Comparison of ENCODE assay signal across 9 cellular contexts in the genomic region with DNA sequence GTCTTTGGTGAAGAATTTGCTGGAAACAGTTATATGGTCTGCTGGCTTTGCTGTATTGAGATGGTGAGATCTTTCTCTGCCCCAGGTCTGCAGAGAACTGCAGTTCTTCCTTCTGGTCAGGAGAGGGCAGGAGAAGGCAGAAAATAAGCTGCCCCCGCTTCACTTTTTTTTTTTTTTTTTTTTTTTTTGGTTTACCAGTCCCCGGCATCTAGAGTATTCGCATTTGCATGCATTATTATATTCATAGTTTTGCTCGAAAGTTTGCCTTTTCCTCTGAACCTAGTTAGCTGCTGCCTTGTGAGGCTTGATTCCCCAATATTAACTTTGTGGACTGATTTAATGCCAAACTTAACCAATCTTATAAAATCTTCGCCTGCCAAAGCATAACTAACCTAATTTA. TPM values are rescaled to one million over a fixed set of nuclear protein-coding genes. Genes with fewer than 3 reads are reported as not detected.
DNase-seq lines count a peak whose midpoint lies in the region; ATAC-seq, FAIRE-seq and TF ChIP-seq lines count a peak whose summit lies in the region.
"Had no signal": no experiment of that assay in that cellular context is flagged by ENCODE, and none has a peak within 500 bp of the region (broad histone marks: within the 10 kb centered on the region; RNA-seq: fewer than 3 reads in every experiment).

No MANE protein-coding gene starts in this region.

- H3K4me1 ChIP-seq in IMR-90 (ENCODE audit: control insufficient read depth, insufficient read depth, low read length): no peaks in the 10 kb centered on the region
- peaks cover 5% of the 10 kb centered on the region for H3K4me1 ChIP-seq in OCI-LY7 (ENCODE audit: insufficient read depth, low read length, poor library complexity, severe bottlenecking)
- H3K4me1 ChIP-seq in keratinocyte (ENCODE audit: control insufficient read depth, extremely low read depth, insufficient read depth, low read length): no peaks in the 10 kb centered on the region

- H3K36me3 ChIP-seq in IMR-90 (ENCODE audit: control insufficient read depth, insufficient read depth, low read length) (no peaks in the 10 kb centered on the region), OCI-LY7 (ENCODE audit: insufficient read depth, low read length) (no peaks in the 10 kb centered on the region), keratinocyte (ENCODE audit: control insufficient read depth in 2 of 2, extremely low read depth in 1 of 2, insufficient read depth in 2 of 2, low read length in 2 of 2) (no peaks in the 10 kb centered on the region)

- BruUV-seq in IMR-90 (replicated peaks; lab: Mats Ljungman, UMichigan): no TSS peak
- BruUV-seq in OCI-LY7 (replicated peaks; lab: Mats Ljungman, UMichigan): no TSS peak

- dilution Hi-C loops in IMR-90 (cut with HindIII; ENCODE audit: low sequenced_read_pairs, unreplicated experiment) (no loop called here), keratinocyte (cut with MboI; ENCODE audit: extremely low pct_ligation_motif_present, low sequenced_read_pairs) (no loop called here)

- no peak for FAIRE-seq in keratinocyte (lab: Jason Lieb, UNC)
- FAIRE-seq: colon had no signal

- H2BK5ac ChIP-seq in IMR-90 (ENCODE audit: low read depth, low read length, poor library complexity, severe bottlenecking): no peak overlapping the region

- peaks cover 32% of the 10 kb centered on the region for H3K27me3 ChIP-seq in IMR-90 (ENCODE audit: control insufficient read depth, insufficient read depth, low read length)
- no peaks in the 10 kb centered on the region for H3K27me3 ChIP-seq in keratinocyte (ENCODE audit: control insufficient read depth, extremely low read depth, insufficient read depth, low read length)

- H4K20me1 ChIP-seq in IMR-90 (ENCODE audit: insufficient read depth, low read length): no peaks in the 10 kb centered on the region
- no peaks in the 10 kb centered on the region for H4K20me1 ChIP-seq in OCI-LY7 (ENCODE audit: insufficient read depth, low read length)
- H4K20me1 ChIP-seq in keratinocyte (ENCODE audit: control insufficient read depth, extremely low read depth, insufficient read depth, low read length): no peaks in the 10 kb centered on the region

- no peak overlapping the region for H3K23ac ChIP-seq in IMR-90 (ENCODE audit: low read depth, low read length)

- no peak overlapping the region for H3K4me3 ChIP-seq in IMR-90 (ENCODE audit: insufficient read depth, low read depth, low read length)
- H3K4me3 ChIP-seq in OCI-LY7 (ENCODE audit: low read depth, low read length, poor library complexity, severe bottlenecking): no peak overlapping the region
- H3K4me3 ChIP-seq in keratinocyte (ENCODE audit: control insufficient read depth in 2 of 3, extremely low read depth in 1 of 3, insufficient read depth in 2 of 3, low read depth in 1 of 3, low read length in 3 of 3): no peak overlapping the region

- WGBS in IMR-90 (ENCODE audit: extremely low coverage in 2 of 2, insufficient read length in 1 of 2), 2 experiments: no CpG with 5 or more reads among the region's 5 CpGs

- no peak overlapping the region for H3K27ac Mint-ChIP-seq in activated CD4-positive, alpha-beta T cell treated with anti-CD3 and anti-CD28 coated beads for 36 hours
- peak overlapping the region in 1 of 5 experiments; percentile 59 for H3K27ac Mint-ChIP-seq in brain

- no peak overlapping the region for H3K27ac ChIP-seq in IMR-90 (ENCODE audit: insufficient read depth, low read length)
- no peak overlapping the region for H3K27ac ChIP-seq in OCI-LY7 (ENCODE audit: low read depth, low read length, poor library complexity, severe bottlenecking)
- no peak overlapping the region for H3K27ac ChIP-seq in keratinocyte (ENCODE audit: control insufficient read depth, insufficient read depth, low read length)

- no peak overlapping the region for H3K14ac ChIP-seq in IMR-90 (replicated peaks; ENCODE audit: low read depth, low read length)

- H2AFZ ChIP-seq in IMR-90 (replicated peaks; ENCODE audit: low read length, poor library complexity): no peak overlapping the region
- H2AFZ ChIP-seq in OCI-LY7 (ENCODE audit: low read length): no peak overlapping the region
- H2AFZ ChIP-seq in keratinocyte (ENCODE audit: control insufficient read depth, low read length): no peak overlapping the region

- H3K9me1 ChIP-seq in IMR-90 (ENCODE audit: insufficient read depth, low read length) (no peaks in the 10 kb centered on the region), keratinocyte (ENCODE audit: control insufficient read depth, extremely low read depth, insufficient read depth, low read length) (no peaks in the 10 kb centered on the region)

- DNase-seq in activated CD4-positive, alpha-beta T cell treated with anti-CD3 and anti-CD28 coated beads for 36 hours: peak; percentile 38
- DNase-seq in activated CD4-positive, alpha-beta T cell treated with anti-CD3 and anti-CD28 coated beads for 1 hour: no peak
- DNase-seq in IMR-90 (peak; percentile 55), OCI-LY7 (ENCODE audit: low spot score) (peak; percentile 72), keratinocyte (ENCODE audit: low read depth, low spot score) (no peak)
- DNase-seq in stimulated activated naive CD8-positive, alpha-beta T cell treated with anti-CD3 and anti-CD28 coated beads, Interleukin-15, Interleukin-2, amounts not matched to agents 100 U/mL and 50 U/mL, for 24 hours: peak; percentile 15

- 0 out of 2 replicates have a peak, but pooled peaks have one; percentile 21 for TF ChIP-seq POLR2A in IMR-90 (IDR thresholded peaks at IDR 0.05; ENCODE audit: low read depth, low read length)

- H2AK5ac ChIP-seq in IMR-90 (ENCODE audit: low read depth, low read length): no peak overlapping the region

- in situ Hi-C loops in IMR-90 (cut with MboI; ENCODE audit: low sequenced_read_pairs): loop anchor here (10.0 kb wide), 3 partner anchors 120 to 390 kb away; a partner anchor contains a TSS

- H3K79me2 ChIP-seq in OCI-LY7 (ENCODE audit: insufficient read depth, low read depth, low read length): no peaks in the 10 kb centered on the region
- H3K79me2 ChIP-seq in keratinocyte (ENCODE audit: control insufficient read depth, insufficient read depth, low read length): no peaks in the 10 kb centered on the region

- H4K91ac ChIP-seq in IMR-90 (ENCODE audit: insufficient read depth, low read depth, low read length): no peak overlapping the region

- no peak overlapping the region for H3K4me3 Mint-ChIP-seq in activated CD4-positive, alpha-beta T cell treated with anti-CD3 and anti-CD28 coated beads for 36 hours
- H3K4me3 Mint-ChIP-seq in brain: peak overlapping the region in 2 of 5 experiments; percentile 13 to 21

- intact Hi-C loops in activated CD4-positive, alpha-beta T cell treated with anti-CD3 and anti-CD28 coated beads for 36 hours (cut with DNase I, micrococcal nuclease): loop anchor here (1.0 to 10.0 kb wide), 6 partner anchors 122 to 647 kb away; a partner anchor contains a TSS
- intact Hi-C loops in IMR-90 (cut with micrococcal nuclease): loop anchor here (1.0 to 5.0 kb wide), 6 partner anchors 122 to 394 kb away; a partner anchor contains a TSS
- intact Hi-C loops in OCI-LY7 (cut with micrococcal nuclease; ENCODE audit: unreplicated experiment): loop anchor here (1.0 to 5.0 kb wide), 4 partner anchors 122 to 394 kb away; a partner anchor contains a TSS

- no peak overlapping the region for H2BK20ac ChIP-seq in IMR-90 (ENCODE audit: low read depth, low read length)

- no peak overlapping the region for H2BK120ac ChIP-seq in IMR-90 (ENCODE audit: low read depth, low read length)

- H3K27me3 Mint-ChIP-seq in activated CD4-positive, alpha-beta T cell treated with anti-CD3 and anti-CD28 coated beads for 36 hours: peaks cover 7% of the 10 kb centered on the region
- peaks cover 13% of the 10 kb centered on the region for H3K27me3 Mint-ChIP-seq in brain

- TF ChIP-seq RAD21 in IMR-90 (IDR thresholded peaks at IDR 0.05; ENCODE audit: low read length): peak; percentile 92

- no peaks in the 10 kb centered on the region for H3K4me1 Mint-ChIP-seq in activated CD4-positive, alpha-beta T cell treated with anti-CD3 and anti-CD28 coated beads for 36 hours
- H3K4me1 Mint-ChIP-seq in brain: peaks cover 4% of the 10 kb centered on the region

- peak; percentile 59 for ATAC-seq in activated CD4-positive, alpha-beta T cell treated with anti-CD3 and anti-CD28 coated beads for 36 hours
- ATAC-seq in IMR-90 (ENCODE audit: low read depth) (peak; percentile 94), HG03469 (IDR thresholded peaks at IDR 0.05; ENCODE audit: unreplicated experiment) (no peak)
- ATAC-seq in stimulated activated naive CD8-positive, alpha-beta T cell treated with anti-CD3 and anti-CD28 coated beads, Interleukin-15, Interleukin-2, amounts not matched to agents 100 U/mL and 50 U/mL, for 24 hours: peak; percentile 75

- H3K9me2 ChIP-seq in OCI-LY7 (ENCODE audit: insufficient read depth, low read length): no peaks in the 10 kb centered on the region

- no peak overlapping the region for H3K18ac ChIP-seq in IMR-90 (ENCODE audit: low read depth, low read length)

- H4K5ac ChIP-seq in IMR-90 (ENCODE audit: low read depth, low read length): no peak overlapping the region

- H3K4me2 ChIP-seq in IMR-90 (ENCODE audit: low read depth, low read length): no peak overlapping the region
- peak overlapping the region; percentile 18 for H3K4me2 ChIP-seq in OCI-LY7 (ENCODE audit: low read length)
- no peak overlapping the region for H3K4me2 ChIP-seq in keratinocyte (ENCODE audit: control insufficient read depth, extremely low read depth, insufficient read depth, low read depth, low read length)

- CTCF ChIA-PET in activated CD4-positive, alpha-beta T cell treated with anti-CD3 and anti-CD28 coated beads for 36 hours (lab: Charles Lee): interaction anchor here (0.5 to 4.5 kb wide), 24 partner anchors 9 to 945 kb away, joined by 3 to 35 read pairs (median 4); a partner anchor contains a TSS
- CTCF ChIA-PET in IMR-90 (lab: Yijun Ruan, JAX) (interaction anchor here (0.7 to 1.4 kb wide), 5 partner anchors 11 to 447 kb away, joined by 3 to 7 read pairs (median 3); a partner anchor contains a TSS), OCI-LY7 (lab: Charles Lee; ENCODE audit: unreplicated experiment) (interaction anchor here (0.5 to 1.3 kb wide), 4 partner anchors 10 to 839 kb away, joined by 3 to 4 read pairs (median 4); a partner anchor contains a TSS)

- POLR2A ChIA-PET in activated CD4-positive, alpha-beta T cell treated with anti-CD3 and anti-CD28 coated beads for 36 hours (lab: Charles Lee): interaction anchor here (0.5 kb wide), 1 partner anchor 128 kb away, joined by 4 read pairs; no protein-coding TSS in a partner anchor
- POLR2A ChIA-PET in IMR-90 (lab: Charles Lee; ENCODE audit: unreplicated experiment): interaction anchor here (0.8 kb wide), 1 partner anchor 123 kb away, joined by 3 read pairs; a partner anchor contains a TSS
- POLR2A ChIA-PET in OCI-LY7 (lab: Charles Lee): interaction anchor here (0.6 to 4.1 kb wide), 5 partner anchors 57 to 360 kb away, joined by 4 to 28 read pairs (median 5); no protein-coding TSS in a partner anchor

- H2AK9ac ChIP-seq in IMR-90 (replicated peaks; ENCODE audit: low read depth, low read length, poor library complexity): no peak overlapping the region

- no peaks in the 10 kb centered on the region for H3K79me1 ChIP-seq in IMR-90 (ENCODE audit: low read depth in 1 of 2, low read length in 2 of 2)

- no peaks in the 10 kb centered on the region for H3K36me3 Mint-ChIP-seq in activated CD4-positive, alpha-beta T cell treated with anti-CD3 and anti-CD28 coated beads for 36 hours (ENCODE audit: low read depth)
- H3K36me3 Mint-ChIP-seq in brain: no peaks in the 10 kb centered on the region

- no peak overlapping the region for H4K8ac ChIP-seq in IMR-90 (ENCODE audit: low read depth in 2 of 2, low read length in 2 of 2)

- no peak overlapping the region for H2BK15ac ChIP-seq in IMR-90 (ENCODE audit: low read depth, low read length)

- H3K9ac ChIP-seq in IMR-90 (ENCODE audit: low read depth, low read length) (no peak overlapping the region), keratinocyte (ENCODE audit: control insufficient read depth, extremely low read depth, insufficient read depth, low read length) (no peak overlapping the region)

- no peak overlapping the region for H3K4ac ChIP-seq in IMR-90 (ENCODE audit: low read depth, low read length)

- H3K9me3 Mint-ChIP-seq in activated CD4-positive, alpha-beta T cell treated with anti-CD3 and anti-CD28 coated beads for 36 hours (ENCODE audit: low read depth): peaks cover 4% of the 10 kb centered on the region
- H3K9me3 Mint-ChIP-seq in brain: no peaks in the 10 kb centered on the region

- peak; percentile 92 for TF ChIP-seq CTCF in IMR-90 (conservative IDR thresholded peaks at IDR 0.05; ENCODE audit: low read depth, low read length)
- TF ChIP-seq CTCF in OCI-LY7 (conservative IDR thresholded peaks at IDR 0.05; ENCODE audit: low read length): peak; percentile 92
- TF ChIP-seq CTCF in brain (conservative IDR thresholded peaks at IDR 0.05): peak; percentile 86 to 90
- TF ChIP-seq CTCF in keratinocyte (optimal IDR thresholded peaks at IDR 0.05 in 1 of 3, IDR thresholded peaks at IDR 0.05 in 1 of 3, conservative IDR thresholded peaks at IDR 0.05 in 1 of 3; ENCODE audit: extremely low read depth in 1 of 3, insufficient read depth in 2 of 3, low read length in 3 of 3): peak; percentile 74 to 81 (median 78)

- H3K56ac ChIP-seq in IMR-90 (ENCODE audit: extremely low read depth, insufficient read depth, low read length): no peak overlapping the region

- H3K9me3 ChIP-seq in IMR-90 (ENCODE audit: control insufficient read depth, insufficient read depth, low read length): no peaks in the 10 kb centered on the region
- H3K9me3 ChIP-seq in OCI-LY7 (ENCODE audit: low read length): no peaks in the 10 kb centered on the region
- H3K9me3 ChIP-seq in keratinocyte (ENCODE audit: control insufficient read depth, low read depth, low read length): no peaks in the 10 kb centered on the region

RNA-seq across cellular contexts. Expression of a gene that starts 10.6 kb away (rescaled TPM):
- 10 to 100 TPM; 55.9 to 91.9 TPM for total RNA-seq in activated CD4-positive, alpha-beta T cell treated with anti-CD3 and anti-CD28 coated beads for 36 hours
- total RNA-seq in IMR-90 (2012; rRNA removed) (35.5 and 44.2 TPM in 2 replicates), OCI-LY7 (2022) (68.2 and 69.3 TPM in 2 replicates)
- polyA plus RNA-seq in IMR-90 (2012; rRNA removed) (35.3 and 42.6 TPM in 2 replicates), brain (ENCODE audit: insufficient read depth, low read depth, low replicate concordance) (39.6 TPM), keratinocyte (52.2 to 68.9 TPM (median 61.4 TPM) in 3 replicates)
- 14.2 and 43.1 TPM in 2 replicates for polyA plus RNA-seq in IMR-90 (2012; cell fraction: cytosol; rRNA removed)
- polyA plus RNA-seq in IMR-90 (2012; cell fraction: nucleus; rRNA removed; ENCODE audit: low replicate concordance): 4.2 and 22.8 TPM in 2 replicates
- 43.5 and 46.1 TPM in 2 replicates for total RNA-seq in OCI-LY7 (2014; rRNA removed; shearing (Covaris generic))
- 10.4 TPM for polyA plus RNA-seq in keratinocyte (2011; ENCODE audit: low read depth)
- polyA plus RNA-seq in keratinocyte (2011; cell fraction: cytosol; rRNA removed): 59.9 and 77.9 TPM in 2 replicates
- polyA plus RNA-seq in keratinocyte (2011; cell fraction: nucleus; rRNA removed): 34.5 and 41.7 TPM in 2 replicates
- polyA plus RNA-seq in keratinocyte (2012; ENCODE audit: low replicate concordance): 39.9 and 58.6 TPM in 2 replicates
- 8.9 to 36.7 TPM (median 22.0 TPM) in 3 replicates for polyA minus RNA-seq in keratinocyte
- 30.3 TPM for polyA minus RNA-seq in keratinocyte (2011; cell fraction: cytosol; rRNA and poly(A)+ RNA removed)
- 7.2 and 18.0 TPM in 2 replicates for polyA minus RNA-seq in keratinocyte (2011; cell fraction: nucleus; rRNA and poly(A)+ RNA removed)

Comparison
In these comparisons a context has a peak if more than half of its experiments do, and no peak if none do; other contexts are left out.
1. DNase-seq: peak in activated CD4-positive, alpha-beta T cell treated with anti-CD3 and anti-CD28 coated beads for 36 hours (single experiment), IMR-90 (single experiment), OCI-LY7 (single experiment) and stimulated activated naive CD8-positive, alpha-beta T cell treated with anti-CD3 and anti-CD28 coated beads, Interleukin-15, Interleukin-2, amounts not matched to agents 100 U/mL and 50 U/mL, for 24 hours (single experiment); none in activated CD4-positive, alpha-beta T cell treated with anti-CD3 and anti-CD28 coated beads for 1 hour (single experiment) and keratinocyte (single experiment).
2. Peak in every context shown above with its lines, with median percentiles within 50 percentile points of each other: CTCF ChIP-seq.